In genomic region chr2:220940646-220941045, GRCh38 we compare ENCODE assay signal across 19 cellular contexts.
A peak's percentile ranks its signal among the peaks of the same experiment; 100 is the strongest.
DNase-seq lines count a peak whose midpoint lies in the region; ATAC-seq, FAIRE-seq and TF ChIP-seq lines count a peak whose summit lies in the region.
"Had no signal": no experiment of that assay in that cellular context is flagged by ENCODE, and none has a peak within 500 bp of the region (broad histone marks: within the 10 kb centered on the region; RNA-seq: fewer than 3 reads in every experiment).

No MANE protein-coding gene starts in this region.

- no peak for FAIRE-seq in urothelium cell line (lab: Jason Lieb, UNC)
- FAIRE-seq: GM12892, GM19239 had no signal

- no peak for TF ChIP-seq EP300 in esophagus muscularis mucosa (IDR thresholded peaks at IDR 0.05)

- no peaks in the 10 kb centered on the region for H3K27me3 ChIP-seq in right atrium auricular region
- H3K27me3 ChIP-seq in esophagus muscularis mucosa = no peaks in the 10 kb centered on the region

- WGBS in esophagus muscularis mucosa = 90% methylated on average over 9 of the region's 11 CpGs

- H3K27ac ChIP-seq in right atrium auricular region (peak overlapping the region; percentile 7 to 20), esophagus muscularis mucosa (replicated peaks in 1 of 4) (no peak overlapping the region)
- H3K27ac ChIP-seq: GM23248 had no signal

- H3K9me3 ChIP-seq in right atrium auricular region (no peaks in the 10 kb centered on the region), esophagus muscularis mucosa (no peaks in the 10 kb centered on the region)

- H3K4me1 ChIP-seq in right atrium auricular region (peaks cover 0 to 8% of the 10 kb centered on the region in 2 donors), esophagus muscularis mucosa (peaks cover 0 to 13% (median 7%) of the 10 kb centered on the region in 4 donors)

- intact Hi-C loops in left cardiac atrium (cut with DNase I) = no loop called here
- intact Hi-C loops in esophagus muscularis mucosa (cut with DNase I) = no loop called here

- no peak for ATAC-seq in left cardiac atrium
- ATAC-seq: HCT116 had no signal

- TF ChIP-seq POLR2A in esophagus muscularis mucosa (IDR thresholded peaks at IDR 0.05; ENCODE audit: low read depth) = no peak

- DNase-seq in right atrium auricular region (ENCODE audit: low spot score) (no peak), left cardiac atrium (no peak), NCI-H748 treated with DMSO at 0.1 percent for 48 hours (lab: John Stamatoyannopoulos, UW) (peak; percentile 57), esophagus muscularis mucosa (ENCODE audit: extremely low spot score) (peak; percentile 91), urothelium cell line (ENCODE audit: low spot score) (no peak), cerebellar cortex (ENCODE audit: low spot score) (no peak), islet precursor cell (no peak)
- DNase-seq: C1 segment of cervical spinal cord; Calu3; CD4-positive, alpha-beta memory T cell; COR-L47; DMS53; DMS79 treated with DMSO at 0.1 percent for 48 hours; GF-D8; GM23248; H9 had no signal

- no peaks in the 10 kb centered on the region for H3K36me3 ChIP-seq in right atrium auricular region
- no peaks in the 10 kb centered on the region for H3K36me3 ChIP-seq in esophagus muscularis mucosa

- no peak for TF ChIP-seq CTCF in right atrium auricular region (IDR thresholded peaks at IDR 0.05)
- TF ChIP-seq CTCF in esophagus muscularis mucosa (IDR thresholded peaks at IDR 0.05) = no peak

- H3K4me3 ChIP-seq in right atrium auricular region (no peak overlapping the region), esophagus muscularis mucosa (no peak overlapping the region)
- H3K4me3 ChIP-seq: GM23248 had no signal

Comparison
In these comparisons a context has a peak if more than half of its experiments do, and no peak if none do; other contexts are left out.
1. DNase-seq: peak in NCI-H748 treated with DMSO at 0.1 percent for 48 hours (single experiment) and esophagus muscularis mucosa (single experiment); none in right atrium auricular region (single experiment), left cardiac atrium (single experiment), urothelium cell line (single experiment), cerebellar cortex (single experiment) and islet precursor cell (single experiment).
2. H3K27ac ChIP-seq: peak in right atrium auricular region (2 of 2); none in esophagus muscularis mucosa (0 of 4).